24 cellular contexts compared by ENCODE assay signal in the genomic region with DNA sequence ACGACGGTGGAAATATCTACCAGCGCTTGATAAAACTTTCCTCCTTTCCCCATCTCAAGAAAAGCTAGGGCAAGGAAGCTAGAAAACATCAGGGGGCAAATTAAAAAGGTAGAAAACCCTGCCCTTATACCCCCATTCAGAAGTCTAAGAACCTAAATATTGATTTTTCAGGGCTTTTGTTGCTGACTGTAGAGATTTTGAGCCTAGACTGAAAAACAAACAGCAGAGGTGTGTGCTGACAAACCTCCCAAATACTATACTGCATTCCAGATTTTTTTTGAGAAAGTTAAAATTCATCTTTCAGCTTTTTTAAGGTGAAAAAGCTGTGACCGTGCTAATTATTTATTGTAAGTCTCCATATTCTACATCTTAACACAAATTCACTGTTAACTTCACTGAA.
"Had no signal": no experiment of that assay in that cellular context is flagged by ENCODE, and none has a peak within 500 bp of the region (broad histone marks: within the 10 kb centered on the region; RNA-seq: fewer than 3 reads in every experiment).

No MANE protein-coding gene starts in this region.

- H3K9me3 ChIP-seq: SJCRH30 had no signal

- H3K27me3 ChIP-seq: SJCRH30 had no signal

- H3K36me3 ChIP-seq: SJCRH30 had no signal

- H3K27ac ChIP-seq: RWPE1, SJCRH30 had no signal

- ATAC-seq: Panc1, PC-3, SK-N-SH treated with all-trans-retinoic acid at 6 μM for 48 hours, T-helper 17 cell had no signal

- DNase-seq: KBM-7, MV-4-11, NCI-H1048, NCI-H1105, NCI-H1417, NCI-H1436 treated with DMSO at 0.1 percent for 48 hours, NCI-H1694, NCI-H187 treated with DMSO at 0.1 percent for 48 hours, NCI-H2029 treated with DMSO at 0.1 percent for 48 hours, NCI-H2171 treated with DMSO at 0.1 percent for 48 hours, NCI-H226, NCI-H446, NCI-H510A, NCI-H524 treated with DMSO at 0.1 percent for 48 hours, NCI-H69, NCI-H774, PC-3, SHP77, SJCRH30, T-helper 1 cell, T-helper 17 cell had no signal

- H3K4me3 ChIP-seq: SJCRH30 had no signal

- H3K4me1 ChIP-seq: SJCRH30 had no signal
